ENCODE assay signal across 2 cellular contexts in the genomic region with DNA sequence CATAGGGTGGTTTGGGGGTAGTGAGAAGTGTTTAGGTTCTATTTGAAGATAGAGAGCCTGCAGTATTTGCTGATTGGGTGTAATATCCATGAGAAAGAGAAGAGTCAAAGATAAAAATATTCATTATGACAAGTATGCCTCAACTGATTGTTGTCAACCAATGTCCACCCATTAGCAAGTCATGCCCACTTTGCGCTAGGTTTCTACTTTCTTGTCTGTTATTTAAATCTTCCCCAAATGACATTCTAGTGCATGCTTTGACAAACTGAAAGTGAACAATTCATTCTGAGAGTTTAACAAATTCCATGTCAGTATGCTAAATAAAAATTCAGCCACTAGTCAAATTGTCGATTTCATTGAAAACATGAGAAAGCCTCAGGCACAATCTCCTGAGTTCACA.
TF ChIP-seq lines count a peak whose summit lies in the region.

No MANE protein-coding gene starts in this region.

TF ChIP-seq in GM23338, 12 proteins besides CTCF, POLR2A, EP300 and RAD21:
- TF ChIP-seq, protein P1, sequence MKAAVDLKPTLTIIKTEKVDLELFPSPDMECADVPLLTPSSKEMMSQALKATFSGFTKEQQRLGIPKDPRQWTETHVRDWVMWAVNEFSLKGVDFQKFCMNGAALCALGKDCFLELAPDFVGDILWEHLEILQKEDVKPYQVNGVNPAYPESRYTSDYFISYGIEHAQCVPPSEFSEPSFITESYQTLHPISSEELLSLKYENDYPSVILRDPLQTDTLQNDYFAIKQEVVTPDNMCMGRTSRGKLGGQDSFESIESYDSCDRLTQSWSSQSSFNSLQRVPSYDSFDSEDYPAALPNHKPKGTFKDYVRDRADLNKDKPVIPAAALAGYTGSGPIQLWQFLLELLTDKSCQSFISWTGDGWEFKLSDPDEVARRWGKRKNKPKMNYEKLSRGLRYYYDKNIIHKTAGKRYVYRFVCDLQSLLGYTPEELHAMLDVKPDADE (IDR thresholded peaks at IDR 0.05): no peak
- TF ChIP-seq CREB1 (CRISPR knock-in tag; IDR thresholded peaks at IDR 0.05; ENCODE audit: low read depth) (no peak), POLR2AphosphoS5 (IDR thresholded peaks at IDR 0.05; ENCODE audit: low read depth) (no peak), STAT1 (IDR thresholded peaks at IDR 0.05; ENCODE audit: unreplicated experiment) (no peak), ZNF114 (CRISPR knock-in tag; IDR thresholded peaks at IDR 0.05) (no peak), ZNF331 (CRISPR knock-in tag; IDR thresholded peaks at IDR 0.05; ENCODE audit: low read depth) (no peak), EZH2 (IDR thresholded peaks at IDR 0.05; ENCODE audit: low read depth, unreplicated experiment) (no peak)
- TF ChIP-seq, protein P2, sequence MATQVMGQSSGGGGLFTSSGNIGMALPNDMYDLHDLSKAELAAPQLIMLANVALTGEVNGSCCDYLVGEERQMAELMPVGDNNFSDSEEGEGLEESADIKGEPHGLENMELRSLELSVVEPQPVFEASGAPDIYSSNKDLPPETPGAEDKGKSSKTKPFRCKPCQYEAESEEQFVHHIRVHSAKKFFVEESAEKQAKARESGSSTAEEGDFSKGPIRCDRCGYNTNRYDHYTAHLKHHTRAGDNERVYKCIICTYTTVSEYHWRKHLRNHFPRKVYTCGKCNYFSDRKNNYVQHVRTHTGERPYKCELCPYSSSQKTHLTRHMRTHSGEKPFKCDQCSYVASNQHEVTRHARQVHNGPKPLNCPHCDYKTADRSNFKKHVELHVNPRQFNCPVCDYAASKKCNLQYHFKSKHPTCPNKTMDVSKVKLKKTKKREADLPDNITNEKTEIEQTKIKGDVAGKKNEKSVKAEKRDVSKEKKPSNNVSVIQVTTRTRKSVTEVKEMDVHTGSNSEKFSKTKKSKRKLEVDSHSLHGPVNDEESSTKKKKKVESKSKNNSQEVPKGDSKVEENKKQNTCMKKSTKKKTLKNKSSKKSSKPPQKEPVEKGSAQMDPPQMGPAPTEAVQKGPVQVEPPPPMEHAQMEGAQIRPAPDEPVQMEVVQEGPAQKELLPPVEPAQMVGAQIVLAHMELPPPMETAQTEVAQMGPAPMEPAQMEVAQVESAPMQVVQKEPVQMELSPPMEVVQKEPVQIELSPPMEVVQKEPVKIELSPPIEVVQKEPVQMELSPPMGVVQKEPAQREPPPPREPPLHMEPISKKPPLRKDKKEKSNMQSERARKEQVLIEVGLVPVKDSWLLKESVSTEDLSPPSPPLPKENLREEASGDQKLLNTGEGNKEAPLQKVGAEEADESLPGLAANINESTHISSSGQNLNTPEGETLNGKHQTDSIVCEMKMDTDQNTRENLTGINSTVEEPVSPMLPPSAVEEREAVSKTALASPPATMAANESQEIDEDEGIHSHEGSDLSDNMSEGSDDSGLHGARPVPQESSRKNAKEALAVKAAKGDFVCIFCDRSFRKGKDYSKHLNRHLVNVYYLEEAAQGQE (IDR thresholded peaks at IDR 0.05; ENCODE audit: unreplicated experiment): no peak

TF ChIP-seq in K562, 482 proteins besides CTCF, POLR2A, EP300 and RAD21:
- TF ChIP-seq CBX1 (IDR thresholded peaks at IDR 0.05; ENCODE audit: low read depth) (no peak), CBX8 (IDR thresholded peaks at IDR 0.05; ENCODE audit: borderline replicate concordance, extremely low read depth, low read depth, low read length, poor library complexity, severe bottlenecking) (no peak), NFE2 (IDR thresholded peaks at IDR 0.05; ENCODE audit: low read depth) (no peak), ZNF584 (CRISPR knock-in tag; IDR thresholded peaks at IDR 0.05; ENCODE audit: low read depth) (no peak), ZNF217 (CRISPR knock-in tag; IDR thresholded peaks at IDR 0.05) (no peak), C11orf30 (IDR thresholded peaks at IDR 0.05; ENCODE audit: low read depth) (peak; percentile 26; the same call in 1 of the 2 replicates), ZNF778 (CRISPR knock-in tag; IDR thresholded peaks at IDR 0.05) (no peak), ZNF316 (IDR thresholded peaks at IDR 0.05) (peak; percentile 40; the same call in 1 of the 2 replicates)
